ENCODE assay signal across 1 cellular context in the genomic region with DNA sequence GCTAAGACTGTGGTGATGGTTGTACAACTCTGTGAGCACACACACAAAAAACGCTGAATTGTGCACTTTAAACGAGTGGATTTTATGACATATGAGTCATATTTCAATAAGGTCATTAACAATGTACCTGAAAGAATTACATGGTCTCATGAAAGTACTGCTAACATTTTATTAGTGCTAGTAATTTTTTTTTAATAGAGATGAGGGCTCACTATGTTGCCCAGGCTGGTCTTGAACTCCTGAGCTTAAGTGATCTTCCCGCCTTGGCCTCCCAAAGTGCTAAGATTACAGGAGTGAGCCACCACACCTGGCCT.
TF ChIP-seq lines count a peak whose summit lies in the region.

No MANE protein-coding gene starts in this region.

TF ChIP-seq in K562, 482 proteins besides CTCF, POLR2A, EP300 and RAD21 (continued from another document):
- TF ChIP-seq, protein P1, sequence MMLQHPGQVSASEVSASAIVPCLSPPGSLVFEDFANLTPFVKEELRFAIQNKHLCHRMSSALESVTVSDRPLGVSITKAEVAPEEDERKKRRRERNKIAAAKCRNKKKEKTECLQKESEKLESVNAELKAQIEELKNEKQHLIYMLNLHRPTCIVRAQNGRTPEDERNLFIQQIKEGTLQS (IDR thresholded peaks at IDR 0.05) = no peak
- TF ChIP-seq, protein P1 (CRISPR knock-in tag; conservative IDR thresholded peaks at IDR 0.05) = no peak
- TF ChIP-seq ZNF232 (CRISPR knock-in tag; IDR thresholded peaks at IDR 0.05) (no peak), ZNF444 (CRISPR knock-in tag; IDR thresholded peaks at IDR 0.05) (no peak), KLF1 (tag; IDR thresholded peaks at IDR 0.05) (no peak), HSF4 (CRISPR knock-in tag; IDR thresholded peaks at IDR 0.05; ENCODE audit: borderline replicate concordance) (no peak)
